Comparison of ENCODE assay signal across 14 cellular contexts in genomic region chr12:98736352-98737326, GRCh38.
DNase-seq lines count a peak whose midpoint lies in the region; ATAC-seq and TF ChIP-seq lines count a peak whose summit lies in the region.
"Had no signal": no experiment of that assay in that cellular context is flagged by ENCODE, and none has a peak within 500 bp of the region (broad histone marks: within the 10 kb centered on the region; RNA-seq: fewer than 3 reads in every experiment).

No MANE protein-coding gene starts in this region.

- ATAC-seq in activated naive CD4-positive, alpha-beta T cell treated with anti-CD3 and anti-CD28 coated beads, Interleukin-2, amount 50 U/mL, for 72 hours = no peak
- no peak for ATAC-seq in GM21526 (IDR thresholded peaks at IDR 0.05; ENCODE audit: low FRiP score, unreplicated experiment)
- ATAC-seq: stimulated activated effector memory CD8-positive, alpha-beta T cell treated with anti-CD3 and anti-CD28 coated beads, Interleukin-12 subunit alpha, Interleukin-12 subunit beta, amount 100 ng/mL, for 72 hours had no signal

- H3K27me3 ChIP-seq in tibial artery = no peaks in the 10 kb centered on the region
- H3K27me3 ChIP-seq: breast epithelium had no signal

- H3K27ac ChIP-seq in tibial artery = no peak overlapping the region
- H3K27ac ChIP-seq: breast epithelium had no signal

- no peaks in the 10 kb centered on the region for H3K9me3 Mint-ChIP-seq in activated naive CD4-positive, alpha-beta T cell treated with anti-CD3 and anti-CD28 coated beads, Interleukin-2, amount 50 U/mL, for 72 hours
- H3K9me3 Mint-ChIP-seq: stimulated activated effector memory CD8-positive, alpha-beta T cell treated with anti-CD3 and anti-CD28 coated beads, Interleukin-12 subunit alpha, Interleukin-12 subunit beta, amount 100 ng/mL, for 72 hours had no signal

- intact Hi-C loops in tibial artery (cut with DNase I; ENCODE audit: low total_unique reads) = no loop called here

- TF ChIP-seq CTCF in tibial artery (IDR thresholded peaks at IDR 0.05) = no peak

- no peaks in the 10 kb centered on the region for H3K4me1 ChIP-seq in tibial artery
- H3K4me1 ChIP-seq: breast epithelium had no signal

- peaks cover 4 to 22% of the 10 kb centered on the region in 2 donors for H3K36me3 Mint-ChIP-seq in activated naive CD4-positive, alpha-beta T cell treated with anti-CD3 and anti-CD28 coated beads, Interleukin-2, amount 50 U/mL, for 72 hours

- DNase-seq in activated naive CD4-positive, alpha-beta T cell treated with anti-CD3 and anti-CD28 coated beads, Interleukin-2, amount 50 U/mL, for 72 hours (ENCODE audit: low spot score in 2 of 2) = no peak
- DNase-seq in activated naive CD4-positive, alpha-beta T cell treated with anti-CD3 and anti-CD28 coated beads, Interleukin-2, amount 50 U/mL, for 16 hours = no peak
- DNase-seq in SK-N-DZ (ENCODE audit: low spot score) (peak; percentile 67), iris pigment epithelial cell (ENCODE audit: low read depth) (peak; percentile 36), amniotic stem cell (lab: John Stamatoyannopoulos, UW) (no peak), LoVo (ENCODE audit: low spot score) (no peak), tibial artery (no peak)
- DNase-seq: glutamatergic neuron, Kasumi-1, SIG-M5 had no signal

- no peaks in the 10 kb centered on the region for H3K9me3 ChIP-seq in tibial artery
- H3K9me3 ChIP-seq: breast epithelium had no signal

- peaks cover 11 to 34% (median 18%) of the 10 kb centered on the region in 3 donors for H3K36me3 ChIP-seq in tibial artery
- H3K36me3 ChIP-seq: breast epithelium had no signal

- peak overlapping the region; percentile 7 to 53 for H3K27ac Mint-ChIP-seq in activated naive CD4-positive, alpha-beta T cell treated with anti-CD3 and anti-CD28 coated beads, Interleukin-2, amount 50 U/mL, for 72 hours
- H3K27ac Mint-ChIP-seq: stimulated activated effector memory CD8-positive, alpha-beta T cell treated with anti-CD3 and anti-CD28 coated beads, Interleukin-12 subunit alpha, Interleukin-12 subunit beta, amount 100 ng/mL, for 72 hours had no signal

- H3K4me3 ChIP-seq in tibial artery = no peak overlapping the region
- H3K4me3 ChIP-seq: breast epithelium, smooth muscle cell had no signal

Comparison
In these comparisons a context has a peak if more than half of its experiments do, and no peak if none do; other contexts are left out.
1. DNase-seq: peak in SK-N-DZ (single experiment) and iris pigment epithelial cell (single experiment); none in activated naive CD4-positive, alpha-beta T cell treated with anti-CD3 and anti-CD28 coated beads, Interleukin-2, amount 50 U/mL, for 72 hours (0 of 2), activated naive CD4-positive, alpha-beta T cell treated with anti-CD3 and anti-CD28 coated beads, Interleukin-2, amount 50 U/mL, for 16 hours (single experiment), amniotic stem cell (single experiment), LoVo (single experiment) and tibial artery (0 of 2).